Comparison of ENCODE assay signal across 7 cellular contexts in genomic region chr2:159286709-159287441, GRCh38. TPM values are rescaled to one million over a fixed set of nuclear protein-coding genes. Genes with fewer than 3 reads are reported as not detected.
DNase-seq lines count a peak whose midpoint lies in the region; ATAC-seq, FAIRE-seq and TF ChIP-seq lines count a peak whose summit lies in the region.

No MANE protein-coding gene starts in this region.

- H3K4me1 ChIP-seq in hepatocyte (ENCODE audit: insufficient read depth), result peaks cover 10% of the 10 kb centered on the region

- ATAC-seq in HG02973 (IDR thresholded peaks at IDR 0.05; ENCODE audit: unreplicated experiment), result peak; percentile 86

- peak; percentile 94 for DNase-seq in GM18507 (ENCODE audit: extremely low spot score, insufficient read length, low read depth)
- peak; percentile 98 for DNase-seq in NCI-H2029 (lab: John Stamatoyannopoulos, UW)
- peak; percentile 98 for DNase-seq in T-helper 9 cell
- peak; percentile 72 for DNase-seq in astrocyte of the cerebellum (ENCODE audit: low read depth)
- peak; percentile 100 for DNase-seq in hepatocyte (ENCODE audit: low spot score)
- peak; percentile 98 for DNase-seq in retina

- H3K4me3 ChIP-seq in astrocyte of the cerebellum (ENCODE audit: low read depth, low read length) (peak overlapping the region; percentile 74), hepatocyte (peak overlapping the region; percentile 31)

- peak; percentile 95 for FAIRE-seq in GM18507 (lab: Jason Lieb, UNC)

- peaks cover 30% of the 10 kb centered on the region for H3K79me2 ChIP-seq in hepatocyte

- H3K9me2 ChIP-seq in hepatocyte (replicated peaks; ENCODE audit: insufficient read depth), result no peaks in the 10 kb centered on the region

- H3K36me3 ChIP-seq in hepatocyte (replicated peaks; ENCODE audit: insufficient read depth, low read depth), result no peaks in the 10 kb centered on the region

- H4K20me1 ChIP-seq in hepatocyte (ENCODE audit: insufficient read depth, poor library complexity, severe bottlenecking), result no peaks in the 10 kb centered on the region

- 5% methylated on average over 36 of the region's 50 CpGs for WGBS in hepatocyte (ENCODE audit: low lambda C conversion rate, missing lambda C conversion rate)

- H3K27me3 ChIP-seq in hepatocyte, result no peaks in the 10 kb centered on the region

- H3K4me2 ChIP-seq in hepatocyte, result peak overlapping the region; percentile 89

- in situ Hi-C loops in astrocyte of the cerebellum (cut with HindIII; ENCODE audit: low sequenced_read_pairs), result no loop called here

- TF ChIP-seq CTCF in astrocyte of the cerebellum (IDR thresholded peaks at IDR 0.05; ENCODE audit: low read depth, low read length, missing control alignments) (no peak), hepatocyte (IDR thresholded peaks at IDR 0.05; ENCODE audit: poor library complexity) (no peak)

- H3K27ac ChIP-seq in hepatocyte, result peak overlapping the region; percentile 87

- H3K9me3 ChIP-seq in hepatocyte (ENCODE audit: low read depth), result no peaks in the 10 kb centered on the region

- H2AFZ ChIP-seq in hepatocyte, result peak overlapping the region; percentile 91

RNA-seq across cellular contexts. Expression of gene WDSUB1, which starts 0.4 kb away (rescaled TPM):
- 11.7 and 17.7 TPM in 2 replicates for total RNA-seq in hepatocyte
- polyA plus RNA-seq in hepatocyte, result 18.6 and 22.3 TPM in 2 replicates

Comparison
In these comparisons a context has a peak if more than half of its experiments do, and no peak if none do; other contexts are left out.
1. Peak in every context shown above with its lines: DNase-seq, ATAC-seq, H3K4me3 ChIP-seq and H3K27ac ChIP-seq.